Comparison of ENCODE assay signal across 20 cellular contexts in the genomic region with DNA sequence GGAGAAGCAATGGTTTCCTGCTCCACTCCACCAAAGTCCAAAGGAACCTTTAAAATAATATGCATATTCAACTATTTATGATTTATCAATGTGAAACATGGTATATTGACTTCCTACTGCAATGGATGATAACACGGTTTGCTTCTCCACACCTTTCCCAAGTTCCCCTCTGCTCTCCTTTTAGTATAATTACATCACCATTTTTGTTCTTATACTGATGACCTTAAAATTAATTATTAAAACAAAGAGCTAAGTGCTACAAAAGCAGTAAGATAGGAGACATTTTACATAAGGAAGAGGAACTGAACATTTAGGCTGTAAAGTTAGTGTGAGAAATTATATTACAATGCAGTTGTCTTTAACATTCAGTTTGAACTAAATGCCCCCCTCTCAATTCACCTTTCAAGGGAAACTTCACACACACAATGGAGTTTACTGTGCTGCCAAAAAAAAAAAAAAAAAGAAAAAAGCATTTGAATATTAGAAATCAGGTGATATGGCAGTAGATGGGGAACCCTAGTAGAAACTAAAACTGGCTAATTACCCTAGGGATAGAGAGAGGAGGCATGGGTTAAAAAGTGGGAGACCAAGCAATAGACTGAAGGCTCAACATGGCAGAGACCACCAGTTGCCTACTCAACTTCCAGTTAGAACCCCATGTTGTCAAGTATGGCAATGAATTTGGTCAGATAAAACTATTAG. TPM values are rescaled to one million over a fixed set of nuclear protein-coding genes. Genes with fewer than 3 reads are reported as not detected.
A peak's percentile ranks its signal among the peaks of the same experiment; 100 is the strongest.
DNase-seq lines count a peak whose midpoint lies in the region; ATAC-seq, FAIRE-seq and TF ChIP-seq lines count a peak whose summit lies in the region.
"Had no signal": no experiment of that assay in that cellular context is flagged by ENCODE, and none has a peak within 500 bp of the region (broad histone marks: within the 10 kb centered on the region; RNA-seq: fewer than 3 reads in every experiment).

No MANE protein-coding gene starts in this region.

- H3K4me3 Mint-ChIP-seq in dendritic cell treated with granulocyte-macrophage colony-stimulating factor and Interleukin-4, amounts not matched to agents 40 ng/mL and 50 ng/mL, for 4 days = no peak overlapping the region
- H3K4me3 Mint-ChIP-seq: CD4-positive, alpha-beta T cell; T-helper 1 cell treated with Interleukin-12 subunit alpha and Interleukin-12 subunit beta and Interleukin-4 antibody, amounts not matched to agents 30 μg/mL and 1 μg/mL, for 36 hours had no signal

- BruUV-seq in A673 (replicated peaks; lab: Mats Ljungman, UMichigan) = no TSS peak

- H3K36me3 Mint-ChIP-seq in dendritic cell treated with granulocyte-macrophage colony-stimulating factor and Interleukin-4, amounts not matched to agents 40 ng/mL and 50 ng/mL, for 4 days (ENCODE audit: low read depth) = no peaks in the 10 kb centered on the region

- no peaks in the 10 kb centered on the region for H3K4me1 ChIP-seq in A673 (ENCODE audit: insufficient read depth, low read length, poor library complexity, severe bottlenecking)
- H3K4me1 ChIP-seq in right atrium auricular region = peaks cover 0 to 4% of the 10 kb centered on the region in 2 donors
- H3K4me1 ChIP-seq: BE2C, SJSA1 had no signal

- POLR2A ChIA-PET in A673 (lab: Charles Lee; ENCODE audit: low non-redundant PET) = no interaction called here

- TF ChIP-seq POLR2A in GM12891 (IDR thresholded peaks at IDR 0.05; ENCODE audit: low read depth, low read length) = no peak

- no peak for DNase-seq in GM12891 (ENCODE audit: insufficient read length, low spot score)
- no peak for DNase-seq in C1 segment of cervical spinal cord (lab: John Stamatoyannopoulos, UW)
- DNase-seq in A673 (ENCODE audit: low spot score) = no peak
- DNase-seq in right atrium auricular region (ENCODE audit: low spot score) = no peak
- DNase-seq: BE2C; Caco-2; CD4-positive, alpha-beta T cell; H7; KG1; MV-4-11; NCI-H187 treated with DMSO at 0.1 percent for 48 hours; NCI-H2227 treated with DMSO at 0.1 percent for 48 hours; NCI-H524 had no signal

- FAIRE-seq in GM12891 (lab: Jason Lieb, UNC) = no peak
- FAIRE-seq: G401.6 had no signal

- H3K27me3 ChIP-seq in A673 (replicated peaks; ENCODE audit: insufficient read depth, low read depth, low read length, poor library complexity) (no peaks in the 10 kb centered on the region), right atrium auricular region (no peaks in the 10 kb centered on the region)
- H3K27me3 ChIP-seq: BE2C, SJSA1 had no signal

- H3K36me3 ChIP-seq in A673 (ENCODE audit: insufficient read depth, low read length, poor library complexity, severe bottlenecking) (no peaks in the 10 kb centered on the region), right atrium auricular region (no peaks in the 10 kb centered on the region)
- H3K36me3 ChIP-seq: BE2C, SJSA1 had no signal

- no peak overlapping the region for H3K4me3 ChIP-seq in A673 (ENCODE audit: low read depth, low read length, poor library complexity, severe bottlenecking)
- no peak overlapping the region for H3K4me3 ChIP-seq in right atrium auricular region
- H3K4me3 ChIP-seq: SJSA1 had no signal

- peak; percentile 19 for ATAC-seq in GM21360 (IDR thresholded peaks at IDR 0.05; ENCODE audit: unreplicated experiment)
- ATAC-seq in HG03378 (IDR thresholded peaks at IDR 0.05; ENCODE audit: unreplicated experiment) = peak; percentile 31
- no peak for ATAC-seq in HG03520 (IDR thresholded peaks at IDR 0.05; ENCODE audit: unreplicated experiment)

- H3K9me3 Mint-ChIP-seq in dendritic cell treated with granulocyte-macrophage colony-stimulating factor and Interleukin-4, amounts not matched to agents 40 ng/mL and 50 ng/mL, for 4 days = no peaks in the 10 kb centered on the region

- H3K27ac Mint-ChIP-seq in dendritic cell treated with granulocyte-macrophage colony-stimulating factor and Interleukin-4, amounts not matched to agents 40 ng/mL and 50 ng/mL, for 4 days = peak overlapping the region; percentile 45
- H3K27ac Mint-ChIP-seq: CD4-positive, alpha-beta T cell; T-helper 1 cell treated with Interleukin-12 subunit alpha and Interleukin-12 subunit beta and Interleukin-4 antibody, amounts not matched to agents 30 μg/mL and 1 μg/mL, for 36 hours had no signal

- no peaks in the 10 kb centered on the region for H3K9me3 ChIP-seq in A673 (ENCODE audit: low read depth, low read length, poor library complexity, severe bottlenecking)
- peaks cover 0 to 4% of the 10 kb centered on the region in 2 donors for H3K9me3 ChIP-seq in right atrium auricular region
- H3K9me3 ChIP-seq: BE2C, Caco-2, SJSA1 had no signal

- TF ChIP-seq CTCF in A673 (conservative IDR thresholded peaks at IDR 0.05; ENCODE audit: low read depth, low read length) (no peak), right atrium auricular region (IDR thresholded peaks at IDR 0.05) (no peak)

- intact Hi-C loops in dendritic cell treated with granulocyte-macrophage colony-stimulating factor and Interleukin-4, amounts not matched to agents 40 ng/mL and 50 ng/mL, for 4 days (cut with micrococcal nuclease) = no loop called here
- intact Hi-C loops in A673 (cut with micrococcal nuclease; ENCODE audit: unreplicated experiment) = loop anchor here (10.0 kb wide), 1 partner anchor 62 kb away; no protein-coding TSS in a partner anchor

- H3K27me3 Mint-ChIP-seq in dendritic cell treated with granulocyte-macrophage colony-stimulating factor and Interleukin-4, amounts not matched to agents 40 ng/mL and 50 ng/mL, for 4 days = no peaks in the 10 kb centered on the region
- H3K27me3 Mint-ChIP-seq: CD4-positive, alpha-beta T cell had no signal

- peaks cover 17% of the 10 kb centered on the region for H3K4me1 Mint-ChIP-seq in dendritic cell treated with granulocyte-macrophage colony-stimulating factor and Interleukin-4, amounts not matched to agents 40 ng/mL and 50 ng/mL, for 4 days (ENCODE audit: low read depth)

- H3K27ac ChIP-seq in A673 (ENCODE audit: low read depth, low read length, poor library complexity, severe bottlenecking) (no peak overlapping the region), right atrium auricular region (no peak overlapping the region)
- H3K27ac ChIP-seq: SJSA1 had no signal

- CTCF ChIA-PET in A673 (lab: Charles Lee) = no interaction called here

TF ChIP-seq in GM12891, 5 proteins besides CTCF, POLR2A, EP300 and RAD21:
- TF ChIP-seq SPI1 (IDR thresholded peaks at IDR 0.05; ENCODE audit: low read depth, low read length) = peak; percentile 23
- no peak for TF ChIP-seq PAX5 (IDR thresholded peaks at IDR 0.05; ENCODE audit: insufficient read depth, low read length, severe bottlenecking)

RNA-seq across cellular contexts. Expression of a gene that starts 37.1 kb away (rescaled TPM):
- 39.9 TPM for polyA plus RNA-seq in GM12891 (2012; ENCODE audit: low read depth, missing spikeins)
- 21.0 and 24.1 TPM in 2 replicates for total RNA-seq in A673 (2021)
- total RNA-seq in right atrium auricular region = 10 to 100 TPM; 65.9 to 93.2 TPM
